In the genomic region with DNA sequence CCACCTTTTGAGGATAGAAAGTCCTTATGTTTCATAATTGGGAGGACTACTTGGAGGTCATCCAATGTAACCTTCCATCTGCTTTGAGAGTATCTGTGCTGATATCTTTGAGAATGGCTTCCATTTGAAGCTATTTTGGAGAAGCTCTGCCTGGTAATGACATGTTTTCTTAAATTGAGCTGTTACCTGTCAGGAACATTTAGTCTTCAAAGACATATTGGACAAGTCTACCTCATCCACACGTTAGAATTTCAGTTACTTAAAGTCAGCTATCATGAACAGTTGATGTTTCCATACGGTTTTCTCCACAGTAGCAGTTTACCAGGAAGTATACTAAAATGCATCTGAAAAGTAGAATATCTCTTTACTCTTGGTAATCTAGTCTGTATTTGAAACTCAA, we compare ENCODE assay signal across 28 cellular contexts.
"Had no signal": no experiment of that assay in that cellular context is flagged by ENCODE, and none has a peak within 500 bp of the region (broad histone marks: within the 10 kb centered on the region; RNA-seq: fewer than 3 reads in every experiment).

No MANE protein-coding gene starts in this region.

- H3K36me3 ChIP-seq: colonic mucosa, esophagus muscularis mucosa, esophagus squamous epithelium, gastrocnemius medialis, gastroesophageal sphincter, heart left ventricle, heart right ventricle had no signal

- DNase-seq: colonic mucosa; cortex of kidney; dermis blood vessel endothelial cell; dorsolateral prefrontal cortex; effector CD4-positive, alpha-beta T cell; effector CD8-positive, alpha-beta T cell; effector memory CD4-positive, alpha-beta T cell; effector memory CD8-positive, alpha-beta T cell; endodermal cell; erythroblast; esophagus squamous epithelium; foreskin fibroblast; foreskin keratinocyte; foreskin melanocyte; gastrocnemius medialis; glutamatergic neuron; head of caudate nucleus; heart left ventricle; heart right ventricle had no signal

- FAIRE-seq: colon, endometrium, endothelial cell of umbilical vein, frontal cortex had no signal

- ATAC-seq: effector memory CD8-positive, alpha-beta T cell; esophagus mucosa; foreskin keratinocyte; gastrocnemius medialis; gastroesophageal sphincter; heart left ventricle; heart right ventricle had no signal

- H3K4me3 ChIP-seq: colonic mucosa, coronary artery, dorsolateral prefrontal cortex, esophagus muscularis mucosa, esophagus squamous epithelium, gastrocnemius medialis, gastroesophageal sphincter, heart left ventricle, heart right ventricle had no signal

- H3K27ac ChIP-seq: colonic mucosa, coronary artery, dorsolateral prefrontal cortex, epithelial cell of prostate, esophagus muscularis mucosa, esophagus squamous epithelium, foreskin keratinocyte, gastrocnemius medialis, gastroesophageal sphincter, heart left ventricle, heart right ventricle had no signal

- H3K27me3 ChIP-seq: colonic mucosa, dorsolateral prefrontal cortex, esophagus muscularis mucosa, esophagus squamous epithelium, foreskin keratinocyte, gastrocnemius medialis, heart left ventricle, heart right ventricle had no signal

- H3K4me1 ChIP-seq: colonic mucosa, esophagus muscularis mucosa, esophagus squamous epithelium, foreskin keratinocyte, gastrocnemius medialis, gastroesophageal sphincter, heart left ventricle, heart right ventricle had no signal

- H3K9me3 ChIP-seq: colonic mucosa, gastrocnemius medialis had no signal
